In genomic region chr9:6780690-6781089, GRCh38 we compare ENCODE assay signal across 1 cellular context.
TF ChIP-seq lines count a peak whose summit lies in the region.

No MANE protein-coding gene starts in this region.

TF ChIP-seq in HepG2, 621 proteins besides CTCF, POLR2A, EP300 and RAD21:
- TF ChIP-seq ZFY (CRISPR knock-in tag; IDR thresholded peaks at IDR 0.05) (no peak), MED13 (CRISPR knock-in tag; IDR thresholded peaks at IDR 0.05) (no peak), ADNP (CRISPR knock-in tag; IDR thresholded peaks at IDR 0.05) (no peak), STAT5B (CRISPR knock-in tag; IDR thresholded peaks at IDR 0.05) (no peak), ZNF672 (CRISPR knock-in tag; IDR thresholded peaks at IDR 0.05) (no peak), ZNF567 (CRISPR knock-in tag; IDR thresholded peaks at IDR 0.05; ENCODE audit: borderline replicate concordance) (no peak), CCAR2 (optimal IDR thresholded peaks at IDR 0.05; ENCODE audit: low read depth, low read length) (no peak), SALL1 (CRISPR knock-in tag; IDR thresholded peaks at IDR 0.05) (no peak), SMARCE1 (IDR thresholded peaks at IDR 0.05; ENCODE audit: borderline replicate concordance) (no peak), THYN1 (CRISPR knock-in tag; IDR thresholded peaks at IDR 0.05; ENCODE audit: borderline replicate concordance, low read depth) (no peak), CENPX (CRISPR knock-in tag; IDR thresholded peaks at IDR 0.05) (no peak), ZNF3 (CRISPR knock-in tag; IDR thresholded peaks at IDR 0.05) (no peak)
